Comparison of ENCODE assay signal across 1 cellular context in the genomic region with DNA sequence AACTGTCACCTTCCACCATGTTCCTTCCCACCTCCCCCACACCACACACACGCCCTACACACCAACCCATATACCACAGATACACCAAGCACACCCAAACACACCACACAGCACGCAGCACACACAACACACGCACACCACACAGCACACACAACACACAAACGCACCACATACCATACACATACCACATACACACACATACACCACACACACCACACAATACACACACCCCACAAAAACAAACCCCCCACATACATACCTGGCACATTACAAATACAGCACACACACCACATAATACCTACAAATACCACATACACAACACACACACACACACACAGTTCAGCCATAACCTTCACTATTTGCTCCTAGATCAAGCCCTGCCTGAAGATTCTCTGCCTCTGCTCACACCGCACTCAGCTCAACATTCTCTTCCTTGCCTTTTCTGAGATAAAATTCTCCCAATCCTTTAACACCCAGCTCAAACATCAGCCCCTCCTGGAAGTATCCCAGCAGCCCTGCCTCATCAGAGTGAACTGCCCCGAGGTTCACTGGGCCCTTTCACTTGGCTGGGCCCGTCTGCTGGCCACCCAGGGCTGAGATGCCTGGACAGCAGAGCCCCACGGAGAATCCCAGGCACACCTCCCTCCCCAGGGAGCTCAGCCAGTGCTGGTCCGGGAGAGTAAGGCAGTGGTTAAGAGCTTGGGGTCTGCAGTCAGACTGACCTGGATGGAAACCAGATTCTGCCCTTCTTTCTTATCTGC.
TF ChIP-seq lines count a peak whose summit lies in the region.

No MANE protein-coding gene starts in this region.

TF ChIP-seq in K562, 482 proteins besides CTCF, POLR2A, EP300 and RAD21 (continued from another document and continues in another):
- TF ChIP-seq FIP1L1 (IDR thresholded peaks at IDR 0.05; ENCODE audit: low read depth, low read length, poor library complexity, severe bottlenecking) (no peak), ZNF347 (CRISPR knock-in tag; IDR thresholded peaks at IDR 0.05; ENCODE audit: low read depth) (no peak), ADNP (tag; IDR thresholded peaks at IDR 0.05) (no peak), FOXK2 (conservative IDR thresholded peaks at IDR 0.05 in 1 of 2, IDR thresholded peaks at IDR 0.05 in 1 of 2; ENCODE audit: low read depth in 2 of 2) (0 out of 4 replicates have a peak, but pooled peaks have one; percentile 14 to 23), ETV1 (tag; conservative IDR thresholded peaks at IDR 0.05; ENCODE audit: low read depth) (no peak), ZNF165 (CRISPR knock-in tag; IDR thresholded peaks at IDR 0.05; ENCODE audit: borderline replicate concordance) (no peak), FOXA1 (IDR thresholded peaks at IDR 0.05; ENCODE audit: borderline replicate concordance) (no peak), TRIM24 (IDR thresholded peaks at IDR 0.05) (peak in 1 of 2 experiments; percentile 12; a peak in 1 of 4 replicates), SREBF1 (IDR thresholded peaks at IDR 0.05; ENCODE audit: borderline replicate concordance, low read depth, low read length) (no peak), JUNB (CRISPR knock-in tag; conservative IDR thresholded peaks at IDR 0.05) (no peak), ZNF146 (CRISPR knock-in tag; IDR thresholded peaks at IDR 0.05; ENCODE audit: unreplicated experiment) (no peak), CHCHD3 (CRISPR knock-in tag; IDR thresholded peaks at IDR 0.05) (no peak), FOS (IDR thresholded peaks at IDR 0.05; ENCODE audit: extremely low read depth, insufficient read length) (no peak), SP1 (CRISPR knock-in tag; IDR thresholded peaks at IDR 0.05) (no peak), FOXK1 (CRISPR knock-in tag; IDR thresholded peaks at IDR 0.05; ENCODE audit: borderline replicate concordance) (no peak), ZNF134 (CRISPR knock-in tag; conservative IDR thresholded peaks at IDR 0.05) (no peak), EZH2 (IDR thresholded peaks at IDR 0.05; ENCODE audit: borderline replicate concordance, low read depth, low read length) (no peak), KAT2B (IDR thresholded peaks at IDR 0.05; ENCODE audit: low read depth, low read length) (no peak), SMARCA5 (IDR thresholded peaks at IDR 0.05) (peak; percentile 86; the same call in 1 of the 2 replicates), ZNF12 (CRISPR knock-in tag; IDR thresholded peaks at IDR 0.05) (no peak), TCFL5 (CRISPR knock-in tag; conservative IDR thresholded peaks at IDR 0.05) (no peak), MCM5 (IDR thresholded peaks at IDR 0.05; ENCODE audit: low read depth) (no peak), ZBTB1 (CRISPR knock-in tag; IDR thresholded peaks at IDR 0.05; ENCODE audit: borderline replicate concordance, low read depth) (no peak), ZNF384 (IDR thresholded peaks at IDR 0.05; ENCODE audit: low read depth, low read length) (no peak), ZNF133 (CRISPR knock-in tag; IDR thresholded peaks at IDR 0.05) (no peak), ZC3H11A (IDR thresholded peaks at IDR 0.05; ENCODE audit: low read depth, low read length) (no peak), SAFB (IDR thresholded peaks at IDR 0.05; ENCODE audit: borderline replicate concordance, low read depth, low read length) (no peak), BCOR (IDR thresholded peaks at IDR 0.05) (peak; percentile 66; the same call in 1 of the 2 replicates), HMGN3 (IDR thresholded peaks at IDR 0.05; ENCODE audit: borderline replicate concordance, extremely low read depth, insufficient read length, low read depth, low read length) (no peak), KDM4B (IDR thresholded peaks at IDR 0.05; ENCODE audit: borderline replicate concordance in 2 of 2, low read depth in 1 of 2) (no peak), NFE2 (IDR thresholded peaks at IDR 0.05; ENCODE audit: low read depth) (no peak), CXXC5 (CRISPR knock-in tag; IDR thresholded peaks at IDR 0.05) (no peak), TAF1 (IDR thresholded peaks at IDR 0.05; ENCODE audit: control insufficient read depth, extremely low read depth, insufficient read depth, low read length, severe bottlenecking) (no peak), BRD4 (IDR thresholded peaks at IDR 0.05) (no peak), LARP7 (IDR thresholded peaks at IDR 0.05) (peak; percentile 52; the same call in 1 of the 2 replicates), TAF9B (IDR thresholded peaks at IDR 0.05; ENCODE audit: partially characterized antibody) (no peak), ZNF431 (CRISPR knock-in tag; IDR thresholded peaks at IDR 0.05) (no peak), CHD1 (IDR thresholded peaks at IDR 0.05; ENCODE audit: low read length) (no peak), EP400 (IDR thresholded peaks at IDR 0.05) (no peak), POLR3G (IDR thresholded peaks at IDR 0.05; ENCODE audit: extremely low read depth, insufficient read length, insufficient replicate concordance) (no peak)
- TF ChIP-seq, protein P1, sequence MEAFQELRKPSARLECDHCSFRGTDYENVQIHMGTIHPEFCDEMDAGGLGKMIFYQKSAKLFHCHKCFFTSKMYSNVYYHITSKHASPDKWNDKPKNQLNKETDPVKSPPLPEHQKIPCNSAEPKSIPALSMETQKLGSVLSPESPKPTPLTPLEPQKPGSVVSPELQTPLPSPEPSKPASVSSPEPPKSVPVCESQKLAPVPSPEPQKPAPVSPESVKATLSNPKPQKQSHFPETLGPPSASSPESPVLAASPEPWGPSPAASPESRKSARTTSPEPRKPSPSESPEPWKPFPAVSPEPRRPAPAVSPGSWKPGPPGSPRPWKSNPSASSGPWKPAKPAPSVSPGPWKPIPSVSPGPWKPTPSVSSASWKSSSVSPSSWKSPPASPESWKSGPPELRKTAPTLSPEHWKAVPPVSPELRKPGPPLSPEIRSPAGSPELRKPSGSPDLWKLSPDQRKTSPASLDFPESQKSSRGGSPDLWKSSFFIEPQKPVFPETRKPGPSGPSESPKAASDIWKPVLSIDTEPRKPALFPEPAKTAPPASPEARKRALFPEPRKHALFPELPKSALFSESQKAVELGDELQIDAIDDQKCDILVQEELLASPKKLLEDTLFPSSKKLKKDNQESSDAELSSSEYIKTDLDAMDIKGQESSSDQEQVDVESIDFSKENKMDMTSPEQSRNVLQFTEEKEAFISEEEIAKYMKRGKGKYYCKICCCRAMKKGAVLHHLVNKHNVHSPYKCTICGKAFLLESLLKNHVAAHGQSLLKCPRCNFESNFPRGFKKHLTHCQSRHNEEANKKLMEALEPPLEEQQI (IDR thresholded peaks at IDR 0.05) = no peak
- TF ChIP-seq, protein P2, sequence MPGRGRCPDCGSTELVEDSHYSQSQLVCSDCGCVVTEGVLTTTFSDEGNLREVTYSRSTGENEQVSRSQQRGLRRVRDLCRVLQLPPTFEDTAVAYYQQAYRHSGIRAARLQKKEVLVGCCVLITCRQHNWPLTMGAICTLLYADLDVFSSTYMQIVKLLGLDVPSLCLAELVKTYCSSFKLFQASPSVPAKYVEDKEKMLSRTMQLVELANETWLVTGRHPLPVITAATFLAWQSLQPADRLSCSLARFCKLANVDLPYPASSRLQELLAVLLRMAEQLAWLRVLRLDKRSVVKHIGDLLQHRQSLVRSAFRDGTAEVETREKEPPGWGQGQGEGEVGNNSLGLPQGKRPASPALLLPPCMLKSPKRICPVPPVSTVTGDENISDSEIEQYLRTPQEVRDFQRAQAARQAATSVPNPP (IDR thresholded peaks at IDR 0.05; ENCODE audit: borderline replicate concordance, insufficient read depth, insufficient read length) = no peak
- TF ChIP-seq, protein P3, sequence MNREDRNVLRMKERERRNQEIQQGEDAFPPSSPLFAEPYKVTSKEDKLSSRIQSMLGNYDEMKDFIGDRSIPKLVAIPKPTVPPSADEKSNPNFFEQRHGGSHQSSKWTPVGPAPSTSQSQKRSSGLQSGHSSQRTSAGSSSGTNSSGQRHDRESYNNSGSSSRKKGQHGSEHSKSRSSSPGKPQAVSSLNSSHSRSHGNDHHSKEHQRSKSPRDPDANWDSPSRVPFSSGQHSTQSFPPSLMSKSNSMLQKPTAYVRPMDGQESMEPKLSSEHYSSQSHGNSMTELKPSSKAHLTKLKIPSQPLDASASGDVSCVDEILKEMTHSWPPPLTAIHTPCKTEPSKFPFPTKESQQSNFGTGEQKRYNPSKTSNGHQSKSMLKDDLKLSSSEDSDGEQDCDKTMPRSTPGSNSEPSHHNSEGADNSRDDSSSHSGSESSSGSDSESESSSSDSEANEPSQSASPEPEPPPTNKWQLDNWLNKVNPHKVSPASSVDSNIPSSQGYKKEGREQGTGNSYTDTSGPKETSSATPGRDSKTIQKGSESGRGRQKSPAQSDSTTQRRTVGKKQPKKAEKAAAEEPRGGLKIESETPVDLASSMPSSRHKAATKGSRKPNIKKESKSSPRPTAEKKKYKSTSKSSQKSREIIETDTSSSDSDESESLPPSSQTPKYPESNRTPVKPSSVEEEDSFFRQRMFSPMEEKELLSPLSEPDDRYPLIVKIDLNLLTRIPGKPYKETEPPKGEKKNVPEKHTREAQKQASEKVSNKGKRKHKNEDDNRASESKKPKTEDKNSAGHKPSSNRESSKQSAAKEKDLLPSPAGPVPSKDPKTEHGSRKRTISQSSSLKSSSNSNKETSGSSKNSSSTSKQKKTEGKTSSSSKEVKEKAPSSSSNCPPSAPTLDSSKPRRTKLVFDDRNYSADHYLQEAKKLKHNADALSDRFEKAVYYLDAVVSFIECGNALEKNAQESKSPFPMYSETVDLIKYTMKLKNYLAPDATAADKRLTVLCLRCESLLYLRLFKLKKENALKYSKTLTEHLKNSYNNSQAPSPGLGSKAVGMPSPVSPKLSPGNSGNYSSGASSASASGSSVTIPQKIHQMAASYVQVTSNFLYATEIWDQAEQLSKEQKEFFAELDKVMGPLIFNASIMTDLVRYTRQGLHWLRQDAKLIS (CRISPR knock-in tag; IDR thresholded peaks at IDR 0.05) = no peak
- TF ChIP-seq, protein P4, sequence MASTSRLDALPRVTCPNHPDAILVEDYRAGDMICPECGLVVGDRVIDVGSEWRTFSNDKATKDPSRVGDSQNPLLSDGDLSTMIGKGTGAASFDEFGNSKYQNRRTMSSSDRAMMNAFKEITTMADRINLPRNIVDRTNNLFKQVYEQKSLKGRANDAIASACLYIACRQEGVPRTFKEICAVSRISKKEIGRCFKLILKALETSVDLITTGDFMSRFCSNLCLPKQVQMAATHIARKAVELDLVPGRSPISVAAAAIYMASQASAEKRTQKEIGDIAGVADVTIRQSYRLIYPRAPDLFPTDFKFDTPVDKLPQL (IDR thresholded peaks at IDR 0.05; ENCODE audit: extremely low read depth, insufficient read length) = no peak
- TF ChIP-seq, protein P5, sequence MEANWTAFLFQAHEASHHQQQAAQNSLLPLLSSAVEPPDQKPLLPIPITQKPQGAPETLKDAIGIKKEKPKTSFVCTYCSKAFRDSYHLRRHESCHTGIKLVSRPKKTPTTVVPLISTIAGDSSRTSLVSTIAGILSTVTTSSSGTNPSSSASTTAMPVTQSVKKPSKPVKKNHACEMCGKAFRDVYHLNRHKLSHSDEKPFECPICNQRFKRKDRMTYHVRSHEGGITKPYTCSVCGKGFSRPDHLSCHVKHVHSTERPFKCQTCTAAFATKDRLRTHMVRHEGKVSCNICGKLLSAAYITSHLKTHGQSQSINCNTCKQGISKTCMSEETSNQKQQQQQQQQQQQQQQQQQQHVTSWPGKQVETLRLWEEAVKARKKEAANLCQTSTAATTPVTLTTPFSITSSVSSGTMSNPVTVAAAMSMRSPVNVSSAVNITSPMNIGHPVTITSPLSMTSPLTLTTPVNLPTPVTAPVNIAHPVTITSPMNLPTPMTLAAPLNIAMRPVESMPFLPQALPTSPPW (CRISPR knock-in tag; IDR thresholded peaks at IDR 0.05) = no peak
- TF ChIP-seq, protein P6, sequence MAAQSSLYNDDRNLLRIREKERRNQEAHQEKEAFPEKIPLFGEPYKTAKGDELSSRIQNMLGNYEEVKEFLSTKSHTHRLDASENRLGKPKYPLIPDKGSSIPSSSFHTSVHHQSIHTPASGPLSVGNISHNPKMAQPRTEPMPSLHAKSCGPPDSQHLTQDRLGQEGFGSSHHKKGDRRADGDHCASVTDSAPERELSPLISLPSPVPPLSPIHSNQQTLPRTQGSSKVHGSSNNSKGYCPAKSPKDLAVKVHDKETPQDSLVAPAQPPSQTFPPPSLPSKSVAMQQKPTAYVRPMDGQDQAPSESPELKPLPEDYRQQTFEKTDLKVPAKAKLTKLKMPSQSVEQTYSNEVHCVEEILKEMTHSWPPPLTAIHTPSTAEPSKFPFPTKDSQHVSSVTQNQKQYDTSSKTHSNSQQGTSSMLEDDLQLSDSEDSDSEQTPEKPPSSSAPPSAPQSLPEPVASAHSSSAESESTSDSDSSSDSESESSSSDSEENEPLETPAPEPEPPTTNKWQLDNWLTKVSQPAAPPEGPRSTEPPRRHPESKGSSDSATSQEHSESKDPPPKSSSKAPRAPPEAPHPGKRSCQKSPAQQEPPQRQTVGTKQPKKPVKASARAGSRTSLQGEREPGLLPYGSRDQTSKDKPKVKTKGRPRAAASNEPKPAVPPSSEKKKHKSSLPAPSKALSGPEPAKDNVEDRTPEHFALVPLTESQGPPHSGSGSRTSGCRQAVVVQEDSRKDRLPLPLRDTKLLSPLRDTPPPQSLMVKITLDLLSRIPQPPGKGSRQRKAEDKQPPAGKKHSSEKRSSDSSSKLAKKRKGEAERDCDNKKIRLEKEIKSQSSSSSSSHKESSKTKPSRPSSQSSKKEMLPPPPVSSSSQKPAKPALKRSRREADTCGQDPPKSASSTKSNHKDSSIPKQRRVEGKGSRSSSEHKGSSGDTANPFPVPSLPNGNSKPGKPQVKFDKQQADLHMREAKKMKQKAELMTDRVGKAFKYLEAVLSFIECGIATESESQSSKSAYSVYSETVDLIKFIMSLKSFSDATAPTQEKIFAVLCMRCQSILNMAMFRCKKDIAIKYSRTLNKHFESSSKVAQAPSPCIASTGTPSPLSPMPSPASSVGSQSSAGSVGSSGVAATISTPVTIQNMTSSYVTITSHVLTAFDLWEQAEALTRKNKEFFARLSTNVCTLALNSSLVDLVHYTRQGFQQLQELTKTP (IDR thresholded peaks at IDR 0.05; ENCODE audit: low read depth in 1 of 2, partially characterized antibody in 2 of 2) = no peak
- TF ChIP-seq, protein P7, sequence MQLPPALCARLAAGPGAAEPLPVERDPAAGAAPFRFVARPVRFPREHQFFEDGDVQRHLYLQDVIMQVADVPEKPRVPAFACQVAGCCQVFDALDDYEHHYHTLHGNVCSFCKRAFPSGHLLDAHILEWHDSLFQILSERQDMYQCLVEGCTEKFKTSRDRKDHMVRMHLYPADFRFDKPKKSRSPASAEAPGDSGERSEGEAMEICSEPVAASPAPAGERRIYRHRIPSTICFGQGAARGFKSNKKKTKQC (CRISPR knock-in tag; IDR thresholded peaks at IDR 0.05) = no peak
- TF ChIP-seq, protein P8, sequence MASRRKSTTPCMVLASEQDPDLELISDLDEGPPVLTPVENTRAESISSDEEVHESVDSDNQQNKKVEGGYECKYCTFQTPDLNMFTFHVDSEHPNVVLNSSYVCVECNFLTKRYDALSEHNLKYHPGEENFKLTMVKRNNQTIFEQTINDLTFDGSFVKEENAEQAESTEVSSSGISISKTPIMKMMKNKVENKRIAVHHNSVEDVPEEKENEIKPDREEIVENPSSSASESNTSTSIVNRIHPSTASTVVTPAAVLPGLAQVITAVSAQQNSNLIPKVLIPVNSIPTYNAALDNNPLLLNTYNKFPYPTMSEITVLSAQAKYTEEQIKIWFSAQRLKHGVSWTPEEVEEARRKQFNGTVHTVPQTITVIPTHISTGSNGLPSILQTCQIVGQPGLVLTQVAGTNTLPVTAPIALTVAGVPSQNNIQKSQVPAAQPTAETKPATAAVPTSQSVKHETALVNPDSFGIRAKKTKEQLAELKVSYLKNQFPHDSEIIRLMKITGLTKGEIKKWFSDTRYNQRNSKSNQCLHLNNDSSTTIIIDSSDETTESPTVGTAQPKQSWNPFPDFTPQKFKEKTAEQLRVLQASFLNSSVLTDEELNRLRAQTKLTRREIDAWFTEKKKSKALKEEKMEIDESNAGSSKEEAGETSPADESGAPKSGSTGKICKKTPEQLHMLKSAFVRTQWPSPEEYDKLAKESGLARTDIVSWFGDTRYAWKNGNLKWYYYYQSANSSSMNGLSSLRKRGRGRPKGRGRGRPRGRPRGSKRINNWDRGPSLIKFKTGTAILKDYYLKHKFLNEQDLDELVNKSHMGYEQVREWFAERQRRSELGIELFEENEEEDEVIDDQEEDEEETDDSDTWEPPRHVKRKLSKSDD (conservative IDR thresholded peaks at IDR 0.05; ENCODE audit: low read length) = no peak
